In the genomic region with DNA sequence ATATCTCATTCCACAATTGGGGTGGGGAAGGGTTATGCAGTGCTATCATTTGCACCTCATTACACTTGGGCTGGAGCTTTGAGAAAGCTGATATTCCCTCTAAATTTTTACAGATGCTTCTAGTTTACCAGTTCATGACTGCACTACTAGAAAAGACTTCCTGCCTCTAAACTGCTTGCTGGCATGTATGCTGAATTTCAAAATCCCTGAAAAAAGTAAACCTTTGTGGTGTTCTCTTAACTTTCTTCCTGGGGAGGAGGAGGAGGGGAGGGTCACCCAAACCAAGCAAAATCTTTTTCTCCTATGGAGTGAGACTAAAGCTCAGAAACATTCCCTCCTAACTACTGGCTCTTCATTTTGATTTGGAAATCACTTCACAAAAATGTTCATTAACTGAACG, we compare ENCODE assay signal across 14 cellular contexts. TPM values are rescaled to one million over a fixed set of nuclear protein-coding genes. Genes with fewer than 3 reads are reported as not detected.
A peak's percentile ranks its signal among the peaks of the same experiment; 100 is the strongest.
DNase-seq lines count a peak whose midpoint lies in the region; TF ChIP-seq lines count a peak whose summit lies in the region.
"Had no signal": no experiment of that assay in that cellular context is flagged by ENCODE, and none has a peak within 500 bp of the region (broad histone marks: within the 10 kb centered on the region; RNA-seq: fewer than 3 reads in every experiment).

No MANE protein-coding gene starts in this region.

- no peaks in the 10 kb centered on the region for H3K4me1 Mint-ChIP-seq in activated CD4-positive, alpha-beta T cell treated with anti-CD3 and anti-CD28 coated beads, Interleukin-2, amount 10 ng/mL, durations not matched to agents 24 days and 14 days

- intact Hi-C loops in lower leg skin (cut with DNase I; ENCODE audit: low total_unique reads), result no loop called here
- intact Hi-C loops in activated CD4-positive, alpha-beta T cell treated with anti-CD3 and anti-CD28 coated beads, Interleukin-2, amount 10 ng/mL, durations not matched to agents 24 days and 14 days (cut with micrococcal nuclease), result no loop called here

- H3K4me3 Mint-ChIP-seq in activated CD4-positive, alpha-beta T cell treated with anti-CD3 and anti-CD28 coated beads, Interleukin-2, amount 10 ng/mL, durations not matched to agents 24 days and 14 days, result no peak overlapping the region
- H3K4me3 Mint-ChIP-seq: T-helper 2 cell treated with Interferon-gamma antibody and Interleukin-4, amounts not matched to agents 5 μg/mL and 100 μg/mL, for 36 hours had no signal

- peak overlapping the region; percentile 62 for H3K4me2 ChIP-seq in SK-N-SH

- H3K27ac Mint-ChIP-seq in activated CD4-positive, alpha-beta T cell treated with anti-CD3 and anti-CD28 coated beads, Interleukin-2, amount 10 ng/mL, durations not matched to agents 24 days and 14 days, result no peak overlapping the region
- H3K27ac Mint-ChIP-seq: T-helper 2 cell treated with Interferon-gamma antibody and Interleukin-4, amounts not matched to agents 5 μg/mL and 100 μg/mL, for 36 hours had no signal

- H3K36me3 ChIP-seq in SK-N-SH (replicated peaks in 1 of 2; ENCODE audit: control insufficient read depth in 1 of 2, insufficient read depth in 2 of 2, low read length in 1 of 2) (no peaks in the 10 kb centered on the region), rectal smooth muscle tissue (ENCODE audit: control insufficient read depth, insufficient read depth, low read length) (no peaks in the 10 kb centered on the region)
- H3K36me3 ChIP-seq: Peyer's patch, prostate gland had no signal

- WGBS in SK-N-SH (ENCODE audit: low lambda C conversion rate), result 52% methylated on average over 1 of the region's 1 CpG
- 41 to 54% methylated on average over 1 of the region's 1 CpG for WGBS in lower leg skin, 2 donors

- H3K79me2 ChIP-seq in SK-N-SH (ENCODE audit: insufficient read depth), result peaks cover 47% of the 10 kb centered on the region

- no peak for TF ChIP-seq CTCF in SK-N-SH (IDR thresholded peaks at IDR 0.05)
- no peak for TF ChIP-seq CTCF in lower leg skin (IDR thresholded peaks at IDR 0.05)

- TF ChIP-seq EP300 in SK-N-SH (IDR thresholded peaks at IDR 0.05; ENCODE audit: borderline replicate concordance in 1 of 2, low read depth in 1 of 2, low read length in 1 of 2), result 0 out of 4 replicates have a peak, but pooled peaks of 1 of the 2 experiments have one; percentile 4

- no peaks in the 10 kb centered on the region for H3K36me3 Mint-ChIP-seq in activated CD4-positive, alpha-beta T cell treated with anti-CD3 and anti-CD28 coated beads, Interleukin-2, amount 10 ng/mL, durations not matched to agents 24 days and 14 days (ENCODE audit: low read depth)

- TF ChIP-seq POLR2A in lower leg skin (IDR thresholded peaks at IDR 0.05), result no peak

- peak overlapping the region in 1 of 2 experiments; percentile 17; a peak in 1 of 4 replicates for H3K4me3 ChIP-seq in SK-N-SH (ENCODE audit: low read depth in 2 of 2, low read length in 1 of 2)
- no peak overlapping the region for H3K4me3 ChIP-seq in rectal smooth muscle tissue (ENCODE audit: low read length)
- no peak overlapping the region for H3K4me3 ChIP-seq in lower leg skin (ENCODE audit: low read depth, poor library complexity, severe bottlenecking)
- H3K4me3 ChIP-seq: Peyer's patch, prostate gland had no signal

- no peak overlapping the region; the same call in 1 of the 2 replicates for H2AFZ ChIP-seq in SK-N-SH (ENCODE audit: low read depth)

- peaks cover 5% of the 10 kb centered on the region for H3K27me3 Mint-ChIP-seq in activated CD4-positive, alpha-beta T cell treated with anti-CD3 and anti-CD28 coated beads, Interleukin-2, amount 10 ng/mL, durations not matched to agents 24 days and 14 days

- CTCF ChIA-PET in SK-N-SH (lab: Yijun Ruan, JAX), result interaction anchor here (0.7 to 1.3 kb wide), 3 partner anchors 9 to 33 kb away, joined by 3 to 4 read pairs (median 3); no protein-coding TSS in a partner anchor

- H3K27ac ChIP-seq in SK-N-SH (ENCODE audit: low read depth in 2 of 2, low read length in 1 of 2) (peak overlapping the region; percentile 34 to 79; a peak in 3 of 4 replicates), rectal smooth muscle tissue (ENCODE audit: low read depth, low read length) (peak overlapping the region; percentile 8), caudate nucleus (ENCODE audit: low read depth, low read length) (no peak overlapping the region)
- H3K27ac ChIP-seq: C4-2B had no signal

- no peaks in the 10 kb centered on the region for H4K20me1 ChIP-seq in SK-N-SH (ENCODE audit: insufficient read depth)

- TF ChIP-seq RAD21 in SK-N-SH (IDR thresholded peaks at IDR 0.05; ENCODE audit: low read length), result no peak

- H3K9me3 Mint-ChIP-seq in activated CD4-positive, alpha-beta T cell treated with anti-CD3 and anti-CD28 coated beads, Interleukin-2, amount 10 ng/mL, durations not matched to agents 24 days and 14 days, result no peaks in the 10 kb centered on the region
- H3K9me3 Mint-ChIP-seq: T-helper 2 cell treated with Interferon-gamma antibody and Interleukin-4, amounts not matched to agents 5 μg/mL and 100 μg/mL, for 36 hours had no signal

- H3K4me1 ChIP-seq in SK-N-SH (ENCODE audit: control insufficient read depth in 1 of 2, insufficient read depth in 2 of 2, low read depth in 1 of 2, low read length in 1 of 2) (peaks cover 16 to 24% of the 10 kb centered on the region in 2 experiments), rectal smooth muscle tissue (ENCODE audit: control insufficient read depth, insufficient read depth, low read length) (peaks cover 23% of the 10 kb centered on the region)
- H3K4me1 ChIP-seq: prostate gland had no signal

- DNase-seq in ELR (ENCODE audit: low read depth) (peak; percentile 20), SK-N-SH (no peak), fibroblast of peridontal ligament (ENCODE audit: extremely low read depth) (peak; percentile 89), lower leg skin (ENCODE audit: low spot score in 2 of 2) (no peak), Ammon's horn (ENCODE audit: low spot score) (no peak), caudate nucleus (lab: John Stamatoyannopoulos, UW) (no peak)
- DNase-seq in activated CD4-positive, alpha-beta T cell treated with anti-CD3 and anti-CD28 coated beads, Interleukin-2, amount 10 ng/mL, durations not matched to agents 24 days and 14 days, result no peak
- DNase-seq: activated CD4-positive, alpha-beta T cell treated with anti-CD3 and anti-CD28 coated beads, Interleukin-2, amount 50 U/mL, for 48 hours; midbrain; Peyer's patch had no signal

- H3K27me3 ChIP-seq in SK-N-SH (ENCODE audit: insufficient read depth) (no peaks in the 10 kb centered on the region), rectal smooth muscle tissue (ENCODE audit: control insufficient read depth, insufficient read depth, low read length) (no peaks in the 10 kb centered on the region)
- H3K27me3 ChIP-seq: Peyer's patch had no signal

- no peaks in the 10 kb centered on the region for H3K9me3 ChIP-seq in SK-N-SH
- H3K9me3 ChIP-seq: Peyer's patch, prostate gland had no signal

- H3K9me2 ChIP-seq in SK-N-SH, result no peaks in the 10 kb centered on the region

- POLR2A ChIA-PET in SK-N-SH (lab: Yijun Ruan, JAX), result no interaction called here

- H3F3A ChIP-seq in SK-N-SH (replicated peaks; ENCODE audit: insufficient read depth), result peaks cover 15% of the 10 kb centered on the region

- H3K9ac ChIP-seq in SK-N-SH (peak overlapping the region; percentile 2; the same call in 1 of the 2 replicates), rectal smooth muscle tissue (ENCODE audit: low read length) (no peak overlapping the region)

TF ChIP-seq in SK-N-SH, 30 proteins besides CTCF, POLR2A, EP300 and RAD21:
- TF ChIP-seq, protein P1, sequence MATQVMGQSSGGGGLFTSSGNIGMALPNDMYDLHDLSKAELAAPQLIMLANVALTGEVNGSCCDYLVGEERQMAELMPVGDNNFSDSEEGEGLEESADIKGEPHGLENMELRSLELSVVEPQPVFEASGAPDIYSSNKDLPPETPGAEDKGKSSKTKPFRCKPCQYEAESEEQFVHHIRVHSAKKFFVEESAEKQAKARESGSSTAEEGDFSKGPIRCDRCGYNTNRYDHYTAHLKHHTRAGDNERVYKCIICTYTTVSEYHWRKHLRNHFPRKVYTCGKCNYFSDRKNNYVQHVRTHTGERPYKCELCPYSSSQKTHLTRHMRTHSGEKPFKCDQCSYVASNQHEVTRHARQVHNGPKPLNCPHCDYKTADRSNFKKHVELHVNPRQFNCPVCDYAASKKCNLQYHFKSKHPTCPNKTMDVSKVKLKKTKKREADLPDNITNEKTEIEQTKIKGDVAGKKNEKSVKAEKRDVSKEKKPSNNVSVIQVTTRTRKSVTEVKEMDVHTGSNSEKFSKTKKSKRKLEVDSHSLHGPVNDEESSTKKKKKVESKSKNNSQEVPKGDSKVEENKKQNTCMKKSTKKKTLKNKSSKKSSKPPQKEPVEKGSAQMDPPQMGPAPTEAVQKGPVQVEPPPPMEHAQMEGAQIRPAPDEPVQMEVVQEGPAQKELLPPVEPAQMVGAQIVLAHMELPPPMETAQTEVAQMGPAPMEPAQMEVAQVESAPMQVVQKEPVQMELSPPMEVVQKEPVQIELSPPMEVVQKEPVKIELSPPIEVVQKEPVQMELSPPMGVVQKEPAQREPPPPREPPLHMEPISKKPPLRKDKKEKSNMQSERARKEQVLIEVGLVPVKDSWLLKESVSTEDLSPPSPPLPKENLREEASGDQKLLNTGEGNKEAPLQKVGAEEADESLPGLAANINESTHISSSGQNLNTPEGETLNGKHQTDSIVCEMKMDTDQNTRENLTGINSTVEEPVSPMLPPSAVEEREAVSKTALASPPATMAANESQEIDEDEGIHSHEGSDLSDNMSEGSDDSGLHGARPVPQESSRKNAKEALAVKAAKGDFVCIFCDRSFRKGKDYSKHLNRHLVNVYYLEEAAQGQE (IDR thresholded peaks at IDR 0.05; ENCODE audit: low read depth, low read length), result no peak
TF ChIP-seq in SK-N-SH: peak in this region for 0.

RNA-seq across cellular contexts. Expression of a gene that starts 45.1 kb away (rescaled TPM):
- 8.8 and 9.6 TPM in 2 replicates for polyA plus RNA-seq in SK-N-SH (2012; rRNA removed)
- 6.6 and 7.3 TPM in 2 replicates for polyA plus RNA-seq in SK-N-SH (2012; cell fraction: cytosol; rRNA removed)
- polyA plus RNA-seq in SK-N-SH (2012; cell fraction: nucleus; rRNA removed), result 13.2 and 19.0 TPM in 2 replicates
- 1 to 10 TPM; 1.7 to 8.5 (median 3.7) TPM for total RNA-seq in lower leg skin
- total RNA-seq in activated CD4-positive, alpha-beta T cell treated with anti-CD3 and anti-CD28 coated beads, Interleukin-2, amount 10 ng/mL, durations not matched to agents 24 days and 14 days, result not detected in 2 replicates

Comparison
In these comparisons a context has a peak if more than half of its experiments do, and no peak if none do; other contexts are left out.
1. DNase-seq: peak in ELR (single experiment) and fibroblast of peridontal ligament (single experiment); none in SK-N-SH (single experiment), lower leg skin (0 of 2), activated CD4-positive, alpha-beta T cell treated with anti-CD3 and anti-CD28 coated beads, Interleukin-2, amount 10 ng/mL, durations not matched to agents 24 days and 14 days (single experiment), Ammon's horn (single experiment) and caudate nucleus (0 of 61).